ENCODE assay signal across 8 cellular contexts in the genomic region with DNA sequence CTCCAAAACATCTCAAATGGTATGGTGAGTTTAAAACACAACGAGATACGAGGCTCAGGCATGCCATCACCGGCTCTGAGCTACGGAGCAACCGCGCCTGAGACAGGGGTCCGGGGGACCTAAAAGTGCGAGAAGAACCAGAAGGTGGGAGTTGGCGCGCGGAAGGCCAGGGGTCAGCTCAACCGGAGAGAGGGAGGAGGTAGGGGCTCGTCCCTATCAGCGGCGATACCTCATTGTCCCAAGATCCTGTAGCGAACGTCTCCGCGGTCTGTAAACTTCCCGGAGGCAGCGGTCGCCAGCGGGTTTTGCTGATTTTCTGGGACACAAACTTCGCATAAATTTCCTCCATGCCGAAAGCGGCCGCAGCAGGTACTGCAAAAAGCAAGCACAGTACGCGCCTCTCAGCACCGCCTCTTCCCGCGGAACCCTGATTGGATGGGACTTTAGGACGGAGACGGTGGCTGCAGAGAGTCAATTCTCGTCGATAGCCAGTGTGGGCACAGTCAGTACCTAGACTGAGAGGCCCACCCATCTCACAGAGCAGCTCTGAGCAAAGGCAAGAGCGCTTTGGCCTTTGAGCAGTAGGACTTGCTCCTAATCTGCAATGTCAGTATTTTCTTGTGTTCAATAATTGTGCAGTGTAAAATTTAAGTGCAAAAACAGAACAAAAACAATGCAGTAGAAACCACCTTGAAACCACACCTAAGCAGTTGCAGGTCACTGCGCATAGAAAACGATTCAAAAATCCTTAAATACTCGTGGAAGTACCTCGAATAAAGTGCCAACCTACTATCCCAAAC. TPM values are rescaled to one million over a fixed set of nuclear protein-coding genes. Genes with fewer than 3 reads are reported as not detected.
A peak's percentile ranks its signal among the peaks of the same experiment; 100 is the strongest.
DNase-seq lines count a peak whose midpoint lies in the region; ATAC-seq and TF ChIP-seq lines count a peak whose summit lies in the region.

A gene with protein sequence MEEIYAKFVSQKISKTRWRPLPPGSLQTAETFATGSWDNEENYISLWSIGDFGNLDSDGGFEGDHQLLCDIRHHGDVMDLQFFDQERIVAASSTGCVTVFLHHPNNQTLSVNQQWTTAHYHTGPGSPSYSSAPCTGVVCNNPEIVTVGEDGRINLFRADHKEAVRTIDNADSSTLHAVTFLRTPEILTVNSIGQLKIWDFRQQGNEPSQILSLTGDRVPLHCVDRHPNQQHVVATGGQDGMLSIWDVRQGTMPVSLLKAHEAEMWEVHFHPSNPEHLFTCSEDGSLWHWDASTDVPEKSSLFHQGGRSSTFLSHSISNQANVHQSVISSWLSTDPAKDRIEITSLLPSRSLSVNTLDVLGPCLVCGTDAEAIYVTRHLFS (minus strand): TSS at position 383 of the 800 bp plus-strand sequence. CDS start 34 bp downstream, at position 349.

- TF ChIP-seq CTCF in AG10803 (conservative IDR thresholded peaks at IDR 0.05; ENCODE audit: low read length), result peak; percentile 50

- peak; percentile 75 for TF ChIP-seq POLR2A in GM18951 (IDR thresholded peaks at IDR 0.05; ENCODE audit: extremely low read depth, insufficient read depth, insufficient read length)

- in situ Hi-C loops in GM18951 (cut with MboI; ENCODE audit: low sequenced_read_pairs, unreplicated experiment), result no loop called here

- ATAC-seq in HG03280 (IDR thresholded peaks at IDR 0.05; ENCODE audit: unreplicated experiment), result peak; percentile 58

- DNase-seq in AG10803 (ENCODE audit: low read depth) (peak; percentile 95), NCI-H345 treated with DMSO at 0.1 percent for 48 hours (lab: John Stamatoyannopoulos, UW; ENCODE audit: unreplicated experiment) (peak; percentile 87), cerebellum (ENCODE audit: low spot score) (peak; percentile 89), kidney tubule cell (ENCODE audit: low spot score) (peak; percentile 94)
- peak; percentile 90 for DNase-seq in activated CD4-positive, CD25-positive, alpha-beta regulatory T cell treated with anti-CD3 and anti-CD28 coated beads, Interleukin-2, amount 50 U/mL, for 72 hours
- peak; percentile 87 to 92 (median 90) for DNase-seq in stimulated activated CD4-positive, alpha-beta T cell treated with anti-CD3 and anti-CD28 coated beads, Interleukin-1b, Interleukin-23, amount 100 ng/mL, for 24 hours (ENCODE audit: low read depth in 4 of 4, low spot score in 1 of 4)

- peak within 1 kb of the TSS; percentile 88 for H3K4me3 ChIP-seq in AG10803 (ENCODE audit: low read length)

RNA-seq across cellular contexts. Expression of the gene that starts here (rescaled TPM):
- total RNA-seq in cerebellum, result 25.4 TPM

Comparison
In these comparisons a context has a peak if more than half of its experiments do, and no peak if none do; other contexts are left out.
1. Peak in every context shown above with its lines: DNase-seq, ATAC-seq and H3K4me3 ChIP-seq.